Comparison of ENCODE assay signal across 8 cellular contexts in genomic region chr7:4641667-4642467, GRCh38. TPM values are rescaled to one million over a fixed set of nuclear protein-coding genes. Genes with fewer than 3 reads are reported as not detected.
A peak's percentile ranks its signal among the peaks of the same experiment; 100 is the strongest.
DNase-seq lines count a peak whose midpoint lies in the region; ATAC-seq lines count a peak whose summit lies in the region.

No MANE protein-coding gene starts in this region.

- H3K27me3 ChIP-seq in CD8-positive, alpha-beta memory T cell (ENCODE audit: insufficient read depth, low read length, poor library complexity, severe bottlenecking): no peaks in the 10 kb centered on the region
- no peaks in the 10 kb centered on the region for H3K27me3 ChIP-seq in effector memory CD4-positive, alpha-beta T cell (replicated peaks; ENCODE audit: control insufficient read depth, insufficient read depth, low read length, poor library complexity, severe bottlenecking)

- peak overlapping the region; percentile 76 to 92 (median 89) for H3K4me3 Mint-ChIP-seq in CD8-positive, alpha-beta memory T cell

- H3K27me3 Mint-ChIP-seq in CD8-positive, alpha-beta memory T cell: peaks cover 0 to 11% of the 10 kb centered on the region in 2 donors

- POLR2A ChIA-PET in CD8-positive, alpha-beta memory T cell (lab: Charles Lee): interaction anchor here (0.6 to 2.0 kb wide), 10 partner anchors 10 to 449 kb away, joined by 3 to 58 read pairs (median 4); partner anchors contain the start of genes AP5Z1 and FOXK1

- no peaks in the 10 kb centered on the region for H3K9me3 Mint-ChIP-seq in CD8-positive, alpha-beta memory T cell

- H3K4me1 Mint-ChIP-seq in CD8-positive, alpha-beta memory T cell: peaks cover 12 to 18% (median 16%) of the 10 kb centered on the region in 3 donors

- 0 to 2% methylated on average over 81 to 93 of the region's 103 CpGs for WGBS in mesodermal cell (ENCODE audit: insufficient coverage in 2 of 2), 2 experiments

- H3K27ac Mint-ChIP-seq in CD8-positive, alpha-beta memory T cell: peak overlapping the region; percentile 59 to 96 (median 94)

- no peaks in the 10 kb centered on the region for H3K36me3 ChIP-seq in CD8-positive, alpha-beta memory T cell (ENCODE audit: insufficient read depth, low read length)
- H3K36me3 ChIP-seq in effector memory CD4-positive, alpha-beta T cell (ENCODE audit: control insufficient read depth, insufficient read depth, low read length): no peaks in the 10 kb centered on the region
- no peaks in the 10 kb centered on the region for H3K36me3 ChIP-seq in mesodermal cell (ENCODE audit: control insufficient read depth, insufficient read depth, low read length)

- H3K36me3 Mint-ChIP-seq in CD8-positive, alpha-beta memory T cell: peaks cover 0 to 3% (median 0%) of the 10 kb centered on the region in 3 donors

- no peaks in the 10 kb centered on the region for H3K9me3 ChIP-seq in CD8-positive, alpha-beta memory T cell (ENCODE audit: low read length)
- no peaks in the 10 kb centered on the region for H3K9me3 ChIP-seq in effector memory CD4-positive, alpha-beta T cell (ENCODE audit: control insufficient read depth, low read length)
- peaks cover 13% of the 10 kb centered on the region for H3K9me3 ChIP-seq in mesodermal cell (ENCODE audit: control insufficient read depth, low read length)

- peaks cover 7% of the 10 kb centered on the region for H3K4me1 ChIP-seq in CD8-positive, alpha-beta memory T cell (ENCODE audit: insufficient read depth, low read length)
- H3K4me1 ChIP-seq in effector memory CD4-positive, alpha-beta T cell (ENCODE audit: control insufficient read depth, insufficient read depth, low read length, poor library complexity, severe bottlenecking): peaks cover 10% of the 10 kb centered on the region
- no peaks in the 10 kb centered on the region for H3K4me1 ChIP-seq in mesodermal cell (ENCODE audit: control insufficient read depth, insufficient read depth, low read length, poor library complexity, severe bottlenecking)

- ATAC-seq in GM19397 (IDR thresholded peaks at IDR 0.05; ENCODE audit: unreplicated experiment) (peak; percentile 84), HG03565 (IDR thresholded peaks at IDR 0.05; ENCODE audit: unreplicated experiment) (peak; percentile 75)

- peak overlapping the region; percentile 76 for H3K4me3 ChIP-seq in CD8-positive, alpha-beta memory T cell (ENCODE audit: low read length)
- H3K4me3 ChIP-seq in effector memory CD4-positive, alpha-beta T cell (ENCODE audit: insufficient read depth, low read depth, low read length, poor library complexity, severe bottlenecking): peak overlapping the region; percentile 60
- peak overlapping the region; percentile 53 for H3K4me3 ChIP-seq in mesodermal cell (ENCODE audit: extremely low read depth, insufficient read depth, low read length, poor library complexity, severe bottlenecking)

- DNase-seq in CD8-positive, alpha-beta memory T cell: peak; percentile 91 to 99 (median 97)
- peak; percentile 72 for DNase-seq in NCI-H82 treated with DMSO at 0.1 percent for 48 hours (lab: John Stamatoyannopoulos, UW; ENCODE audit: unreplicated experiment)
- DNase-seq in activated CD8-positive, alpha-beta memory T cell treated with anti-CD3 and anti-CD28 coated beads for 1 hour (ENCODE audit: extremely low read depth in 1 of 2, low read depth in 1 of 2): peak; percentile 84 to 94
- DNase-seq in effector memory CD4-positive, alpha-beta T cell: peak; percentile 88 to 92 (median 90)
- peak; percentile 89 to 92 for DNase-seq in stimulated activated CD8-positive, alpha-beta memory T cell treated with anti-CD3 and anti-CD28 coated beads, Interleukin-15, amount 100 ng/mL, for 4 hours (ENCODE audit: low read depth in 2 of 2)

- peak overlapping the region; percentile 81 for H3K27ac ChIP-seq in CD8-positive, alpha-beta memory T cell (ENCODE audit: low read depth, low read length)
- peak overlapping the region; percentile 75 for H3K27ac ChIP-seq in effector memory CD4-positive, alpha-beta T cell (ENCODE audit: insufficient read depth, low read length, poor library complexity, severe bottlenecking)
- H3K27ac ChIP-seq in mesodermal cell (ENCODE audit: low read depth, low read length, severe bottlenecking): peak overlapping the region; percentile 91

- CTCF ChIA-PET in CD8-positive, alpha-beta memory T cell (lab: Charles Lee): interaction anchor here (0.6 to 3.6 kb wide), 17 partner anchors 11 to 332 kb away, joined by 3 to 42 read pairs (median 5); partner anchors contain the start of genes AP5Z1 and FOXK1

RNA-seq across cellular contexts. Expression of gene FOXK1, which starts 40.2 kb away (rescaled TPM):
- 10 to 100 TPM; 35.6 to 38.4 TPM for total RNA-seq in CD8-positive, alpha-beta memory T cell
- 4.5 TPM for polyA plus RNA-seq in CD8-positive, alpha-beta memory T cell
- polyA plus RNA-seq in mesodermal cell (2013, experiment 1 of 2): 15.0 TPM
- polyA plus RNA-seq in mesodermal cell (2013, experiment 2 of 2): 11.8 TPM

Comparison
In these comparisons a context has a peak if more than half of its experiments do, and no peak if none do; other contexts are left out.
1. Peak in every context shown above with its lines: DNase-seq, ATAC-seq, H3K4me3 ChIP-seq and H3K27ac ChIP-seq.